In genomic region chr16:1961651-1962067, GRCh38 we compare ENCODE assay signal across 11 cellular contexts. TPM values are rescaled to one million over a fixed set of nuclear protein-coding genes. Genes with fewer than 3 reads are reported as not detected.
DNase-seq lines count a peak whose midpoint lies in the region; FAIRE-seq and TF ChIP-seq lines count a peak whose summit lies in the region.
"Had no signal": no experiment of that assay in that cellular context is flagged by ENCODE, and none has a peak within 500 bp of the region (broad histone marks: within the 10 kb centered on the region; RNA-seq: fewer than 3 reads in every experiment).

No MANE protein-coding gene starts in this region.

- peaks cover 19% of the 10 kb centered on the region for H3K23me2 ChIP-seq in H1 (ENCODE audit: low read depth, low read length)

- H3K36me3 Mint-ChIP-seq in CD4-positive, alpha-beta memory T cell = peaks cover 21 to 49% of the 10 kb centered on the region in 2 donors

- in situ Hi-C loops in ACHN (cut with HindIII; ENCODE audit: low pct_ligation_motif_present, low pct_unique_long_range_greater_than_20kb, low sequenced_read_pairs) = no loop called here

- H2BK120ac ChIP-seq in H1 (replicated peaks; ENCODE audit: low read depth, low read length) = no peak overlapping the region

- peaks cover 57% of the 10 kb centered on the region for H3K4me1 ChIP-seq in CD4-positive, alpha-beta memory T cell (ENCODE audit: insufficient read depth, low read length)
- peaks cover 0 to 22% (median 5%) of the 10 kb centered on the region in 4 experiments; a peak in 5 of 7 replicates for H3K4me1 ChIP-seq in H1 (replicated peaks in 1 of 4; ENCODE audit: control insufficient read depth in 3 of 4, insufficient read depth in 4 of 4, low read length in 3 of 4)

- no peak overlapping the region for H2AFZ ChIP-seq in H1 (ENCODE audit: low read length)

- H3K27ac Mint-ChIP-seq in CD4-positive, alpha-beta memory T cell = peak overlapping the region in 6 of 7 donors; percentile 22 to 99 (median 66)

- H3K4me3 ChIP-seq in CD4-positive, alpha-beta memory T cell (ENCODE audit: low read length in 2 of 2) = no peak overlapping the region
- peak overlapping the region; percentile 33 for H3K4me3 ChIP-seq in GM12865 (ENCODE audit: low read depth, low read length)
- H3K4me3 ChIP-seq in H1 (ENCODE audit: extremely low read depth in 1 of 4, insufficient read depth in 2 of 4, low read depth in 3 of 4, low read length in 4 of 4) = 0 out of 8 replicates have a peak overlapping the region, but pooled peaks of 1 of the 4 experiments have one; percentile 3

- H3K36me3 ChIP-seq in CD4-positive, alpha-beta memory T cell (ENCODE audit: insufficient read depth, low read length) = peaks cover 18% of the 10 kb centered on the region
- peaks cover 17 to 34% (median 28%) of the 10 kb centered on the region in 4 experiments for H3K36me3 ChIP-seq in H1 (ENCODE audit: control insufficient read depth in 2 of 4, insufficient read depth in 4 of 4, low read length in 3 of 4)

- 69% methylated on average over 6 of the region's 6 CpGs; no CpG with 5 or more reads in 1 of the 2 experiments for WGBS in H1 (ENCODE audit: extremely low coverage in 1 of 2, insufficient coverage in 1 of 2, insufficient read length in 1 of 2, insufficient replicate concordance in 2 of 2, low coverage in 1 of 2, low lambda C conversion rate in 2 of 2, missing lambda C conversion rate in 1 of 2), 2 experiments

- no peaks in the 10 kb centered on the region for H3K9me3 ChIP-seq in CD4-positive, alpha-beta memory T cell (ENCODE audit: control insufficient read depth in 1 of 2, low read length in 2 of 2)
- no peaks in the 10 kb centered on the region for H3K9me3 ChIP-seq in H1 (ENCODE audit: insufficient read depth in 2 of 2, low read depth in 1 of 2, low read length in 1 of 2)
- H3K9me3 ChIP-seq: esophagus squamous epithelium had no signal

- no peak overlapping the region for H2BK12ac ChIP-seq in H1 (ENCODE audit: low read depth, low read length)

- peak in 1 of 5 donors; percentile 37 for DNase-seq in CD4-positive, alpha-beta memory T cell
- DNase-seq in GM12865 (ENCODE audit: low read depth) (peak; percentile 54), RCC 7860 (ENCODE audit: low spot score) (peak; percentile 9), H1 (ENCODE audit: low read depth in 1 of 2, low spot score in 2 of 2) (no peak), NCI-H1048 (lab: John Stamatoyannopoulos, UW) (no peak), COR-L47 (lab: John Stamatoyannopoulos, UW) (no peak), foreskin melanocyte (no peak), ACHN (no peak)
- DNase-seq: esophagus squamous epithelium, NCI-H226 had no signal

- intact Hi-C loops in CD4-positive, alpha-beta memory T cell (cut with micrococcal nuclease) = no loop called here

- no peak for FAIRE-seq in RCC 7860 (lab: Jason Lieb, UNC)
- FAIRE-seq in H1 (lab: Jason Lieb, UNC) = no peak

- no peak overlapping the region for H3K23ac ChIP-seq in H1 (ENCODE audit: insufficient read length)

- H3K4me2 ChIP-seq in H1 (ENCODE audit: insufficient read depth in 1 of 2, low read depth in 2 of 2, low read length in 2 of 2) = peak overlapping the region in 1 of 2 experiments; percentile 99; a peak in 2 of 4 replicates

- peaks cover 11% of the 10 kb centered on the region for H3K79me1 ChIP-seq in H1 (ENCODE audit: low read depth, low read length)

- TF ChIP-seq CTCF in GM12865 (IDR thresholded peaks at IDR 0.05; ENCODE audit: insufficient read depth, low read depth, low read length, missing control alignments) = no peak
- no peak for TF ChIP-seq CTCF in H1 (IDR thresholded peaks at IDR 0.05; ENCODE audit: control extremely low read depth in 1 of 3, insufficient read depth in 1 of 3, low read depth in 1 of 3, low read length in 3 of 3)

- TF ChIP-seq EP300 in H1 (IDR thresholded peaks at IDR 0.05; ENCODE audit: borderline replicate concordance in 1 of 2, low read depth in 2 of 2, low read length in 2 of 2) = no peak

- peaks cover 30 to 66% (median 47%) of the 10 kb centered on the region in 4 donors for H3K4me1 Mint-ChIP-seq in CD4-positive, alpha-beta memory T cell

- H3K27me3 Mint-ChIP-seq in CD4-positive, alpha-beta memory T cell = no peaks in the 10 kb centered on the region

- no peak overlapping the region for H2BK20ac ChIP-seq in H1 (ENCODE audit: low read length)

- H3K4me3 Mint-ChIP-seq in CD4-positive, alpha-beta memory T cell = peak overlapping the region in 7 of 8 donors; percentile 3 to 94 (median 52)

- TF ChIP-seq POLR2A in H1 (IDR thresholded peaks at IDR 0.05; ENCODE audit: control extremely low read depth in 1 of 2, low read depth in 2 of 2, low read length in 2 of 2) = 0 out of 3 replicates have a peak, but pooled peaks of 1 of the 2 experiments have one; percentile 2

- no peak overlapping the region for H3K56ac ChIP-seq in H1 (replicated peaks; ENCODE audit: insufficient read length, low read depth, low read length)

- peaks cover 0 to 5% (median 0%) of the 10 kb centered on the region in 8 donors for H3K9me3 Mint-ChIP-seq in CD4-positive, alpha-beta memory T cell

- no peak overlapping the region for H3K27ac ChIP-seq in CD4-positive, alpha-beta memory T cell (ENCODE audit: low read depth, low read length)
- 0 out of 2 replicates have a peak overlapping the region, but pooled peaks have one; percentile 30 for H3K27ac ChIP-seq in H1 (ENCODE audit: low read depth, low read length)

- no peaks in the 10 kb centered on the region for H3K27me3 ChIP-seq in CD4-positive, alpha-beta memory T cell (ENCODE audit: insufficient read depth, low read length)
- peaks cover 0 to 2% (median 0%) of the 10 kb centered on the region in 4 experiments; a peak in 3 of 7 replicates for H3K27me3 ChIP-seq in H1 (replicated peaks in 1 of 4; ENCODE audit: control insufficient read depth in 3 of 4, extremely low read depth in 1 of 4, insufficient read depth in 3 of 4, low read length in 3 of 4)
- H3K27me3 ChIP-seq: esophagus squamous epithelium had no signal

- H3K79me2 ChIP-seq in H1 (ENCODE audit: control insufficient read depth in 1 of 2, insufficient read depth in 2 of 2, low read length in 2 of 2) = peaks cover 10 to 38% of the 10 kb centered on the region in 2 experiments

- no peak overlapping the region for H3K4ac ChIP-seq in H1 (replicated peaks; ENCODE audit: insufficient read length, low read depth, low read length)

- no peak overlapping the region for H4K5ac ChIP-seq in H1 (ENCODE audit: insufficient read length, low read depth, low read length)

- H4K91ac ChIP-seq in H1 (replicated peaks; ENCODE audit: insufficient read length, low read length) = no peak overlapping the region

- POLR2A ChIA-PET in CD4-positive, alpha-beta memory T cell (lab: Charles Lee; ENCODE audit: partially characterized antibody) = interaction anchor here (1.0 to 9.4 kb wide), 10 partner anchors 9 to 244 kb away, joined by 3 to 99 read pairs (median 12); partner anchors contain the start of genes GFER, MSRB1, NOXO1 and SYNGR3
- POLR2A ChIA-PET in H1 (lab: Charles Lee; ENCODE audit: partially characterized antibody) = interaction anchor here (0.6 to 19.8 kb wide), 22 partner anchors 8 to 193 kb away, joined by 3 to 736 read pairs (median 6); partner anchors contain the start of genes EME2, FAHD1, GFER and HAGH

- H4K20me1 ChIP-seq in H1 (replicated peaks in 1 of 2; ENCODE audit: control insufficient read depth in 1 of 2, insufficient read depth in 2 of 2, low read length in 2 of 2) = peaks cover 12 to 17% of the 10 kb centered on the region in 2 experiments

- H2BK5ac ChIP-seq in H1 (ENCODE audit: low read depth, low read length) = no peak overlapping the region; the same call in 1 of the 2 replicates

- no peak overlapping the region; a peak in 2 of 7 replicates for H3K9ac ChIP-seq in H1 (replicated peaks in 1 of 4; ENCODE audit: extremely low read depth in 1 of 4, low read depth in 3 of 4, low read length in 3 of 4)

- H3K18ac ChIP-seq in H1 (ENCODE audit: extremely low read depth, low read length) = no peak overlapping the region

- no peak overlapping the region for H4K8ac ChIP-seq in H1 (ENCODE audit: extremely low read depth, insufficient read depth, low read length)

- no peak for TF ChIP-seq RAD21 in H1 (IDR thresholded peaks at IDR 0.05 in 1 of 2, conservative IDR thresholded peaks at IDR 0.05 in 1 of 2; ENCODE audit: low read depth in 2 of 2, low read length in 2 of 2)

- CTCF ChIA-PET in CD4-positive, alpha-beta memory T cell (lab: Charles Lee; ENCODE audit: partially characterized antibody) = interaction anchor here (1.3 to 3.3 kb wide), 2 partner anchors 9 to 32 kb away, joined by 6 to 18 read pairs; partner anchors contain the start of gene TBL3
- CTCF ChIA-PET in H1 (lab: Charles Lee; ENCODE audit: partially characterized antibody) = interaction anchor here (0.9 to 1.2 kb wide), 2 partner anchors 16 to 69 kb away, joined by 3 to 4 read pairs; no protein-coding TSS in a partner anchor

- no peak overlapping the region for H2BK15ac ChIP-seq in H1 (ENCODE audit: low read length)

- no peak overlapping the region for H2AK5ac ChIP-seq in H1 (ENCODE audit: low read depth, low read length)

- H3K14ac ChIP-seq in H1 (ENCODE audit: insufficient read length) = no peak overlapping the region

RNA-seq across cellular contexts. Expression of gene NDUFB10, which starts 2.3 kb away (rescaled TPM):
- 10 to 100 TPM; 76.5 to 86.2 TPM for total RNA-seq in CD4-positive, alpha-beta memory T cell
- 100 to 1,000 TPM; 205 to 223 TPM for polyA plus RNA-seq in CD4-positive, alpha-beta memory T cell
- total RNA-seq in H1 (2021; fragmentation: NEBNext Ultra II Directional; extraction: Animal tissue kit (Norgen Biotek cat#: 25700)) = 183 and 197 TPM in 2 replicates
- 194 and 243 TPM in 2 replicates for polyA plus RNA-seq in H1 (2011; rRNA removed)
- polyA plus RNA-seq in H1 (2011; cell fraction: cytosol; rRNA removed) = 282 TPM
- polyA plus RNA-seq in H1 (2011; cell fraction: nucleus; rRNA removed) = 327 TPM
- polyA plus RNA-seq in H1 (2012, experiment 1 of 2) = 205 to 282 TPM (median 263 TPM) in 4 replicates
- 290 TPM for polyA plus RNA-seq in H1 (2012, experiment 2 of 2)
- 222 TPM for polyA plus RNA-seq in H1 (2013, experiment 1 of 2)
- 218 TPM for polyA plus RNA-seq in H1 (2013, experiment 2 of 2)
- polyA minus RNA-seq in H1 (2011; rRNA and poly(A)+ RNA removed) = 58.5 and 93.0 TPM in 2 replicates
- polyA minus RNA-seq in H1 (2011; cell fraction: cytosol; rRNA and poly(A)+ RNA removed) = 204 TPM
- polyA minus RNA-seq in H1 (2011; cell fraction: nucleus; rRNA and poly(A)+ RNA removed) = 64.0 TPM

RNA-seq across cellular contexts. Expression of gene RPS2, which starts 3.0 kb away (rescaled TPM):
- 1,000 to 10,000 TPM; 2,828 to 2,894 TPM for total RNA-seq in CD4-positive, alpha-beta memory T cell
- 1,000 to 10,000 TPM; 6,382 to 6,826 TPM for polyA plus RNA-seq in CD4-positive, alpha-beta memory T cell
- 3,974 and 4,042 TPM in 2 replicates for total RNA-seq in H1 (2021; fragmentation: NEBNext Ultra II Directional; extraction: Animal tissue kit (Norgen Biotek cat#: 25700))
- 16,783 and 22,970 TPM in 2 replicates for polyA plus RNA-seq in H1 (2011; rRNA removed)
- polyA plus RNA-seq in H1 (2011; cell fraction: cytosol; rRNA removed) = 11,248 TPM
- 10,145 TPM for polyA plus RNA-seq in H1 (2011; cell fraction: nucleus; rRNA removed)
- polyA plus RNA-seq in H1 (2012, experiment 1 of 2) = 3,762 to 6,877 TPM (median 6,536 TPM) in 4 replicates
- 9,397 TPM for polyA plus RNA-seq in H1 (2012, experiment 2 of 2)
- polyA plus RNA-seq in H1 (2013, experiment 1 of 2) = 5,116 TPM
- polyA plus RNA-seq in H1 (2013, experiment 2 of 2) = 5,274 TPM
- 2,903 and 3,451 TPM in 2 replicates for polyA minus RNA-seq in H1 (2011; rRNA and poly(A)+ RNA removed)
- 3,105 TPM for polyA minus RNA-seq in H1 (2011; cell fraction: cytosol; rRNA and poly(A)+ RNA removed)
- polyA minus RNA-seq in H1 (2011; cell fraction: nucleus; rRNA and poly(A)+ RNA removed) = 2,164 TPM

RNA-seq across cellular contexts. Expression of gene RNF151, which starts 5.0 kb away (rescaled TPM):
- total RNA-seq in CD4-positive, alpha-beta memory T cell = not detected
- polyA plus RNA-seq in CD4-positive, alpha-beta memory T cell = not detected
- total RNA-seq in H1 (2021; fragmentation: NEBNext Ultra II Directional; extraction: Animal tissue kit (Norgen Biotek cat#: 25700)) = not detected in 2 replicates
- 0.17 TPM in 1 of 2 replicates, not detected in the other for polyA plus RNA-seq in H1 (2011; rRNA removed)
- not detected for polyA plus RNA-seq in H1 (2011; cell fraction: cytosol; rRNA removed)
- 0.37 TPM for polyA plus RNA-seq in H1 (2011; cell fraction: nucleus; rRNA removed)
- 0.31 TPM in 1 of 4 replicates, not detected in the others for polyA plus RNA-seq in H1 (2012, experiment 1 of 2)
- polyA plus RNA-seq in H1 (2012, experiment 2 of 2) = not detected
- polyA plus RNA-seq in H1 (2013, experiment 1 of 2) = not detected
- not detected for polyA plus RNA-seq in H1 (2013, experiment 2 of 2)
- polyA minus RNA-seq in H1 (2011; rRNA and poly(A)+ RNA removed) = not detected in 2 replicates
- not detected for polyA minus RNA-seq in H1 (2011; cell fraction: cytosol; rRNA and poly(A)+ RNA removed)
- not detected for polyA minus RNA-seq in H1 (2011; cell fraction: nucleus; rRNA and poly(A)+ RNA removed)
- total RNA-seq: esophagus squamous epithelium, mononuclear cell had no signal

RNA-seq across cellular contexts. Expression of gene RPL3L, which starts 7.2 kb away (rescaled TPM):
- total RNA-seq in CD4-positive, alpha-beta memory T cell = not detected
- not detected for polyA plus RNA-seq in CD4-positive, alpha-beta memory T cell
- total RNA-seq in H1 (2021; fragmentation: NEBNext Ultra II Directional; extraction: Animal tissue kit (Norgen Biotek cat#: 25700)) = 0.19 and 0.39 TPM in 2 replicates
- 0.08 and 0.24 TPM in 2 replicates for polyA plus RNA-seq in H1 (2011; rRNA removed)
- polyA plus RNA-seq in H1 (2011; cell fraction: cytosol; rRNA removed) = 0.21 TPM
- 0.56 TPM for polyA plus RNA-seq in H1 (2011; cell fraction: nucleus; rRNA removed)
- polyA plus RNA-seq in H1 (2012, experiment 1 of 2) = 0.23 to 0.62 TPM (median 0.42 TPM) in 4 replicates
- 0.16 TPM for polyA plus RNA-seq in H1 (2012, experiment 2 of 2)
- 0.14 TPM for polyA plus RNA-seq in H1 (2013, experiment 1 of 2)
- 0.20 TPM for polyA plus RNA-seq in H1 (2013, experiment 2 of 2)
- polyA minus RNA-seq in H1 (2011; rRNA and poly(A)+ RNA removed) = 0.69 TPM in 1 of 2 replicates, not detected in the other
- not detected for polyA minus RNA-seq in H1 (2011; cell fraction: cytosol; rRNA and poly(A)+ RNA removed)
- not detected for polyA minus RNA-seq in H1 (2011; cell fraction: nucleus; rRNA and poly(A)+ RNA removed)
- total RNA-seq: esophagus squamous epithelium, mononuclear cell had no signal

RNA-seq across cellular contexts. Expression of gene TBL3, which starts 10.2 kb away (rescaled TPM):
- 10 to 100 TPM; 33.2 to 35.0 TPM for total RNA-seq in CD4-positive, alpha-beta memory T cell
- 10 to 100 TPM; 44.1 to 47.6 TPM for polyA plus RNA-seq in CD4-positive, alpha-beta memory T cell
- total RNA-seq in H1 (2021; fragmentation: NEBNext Ultra II Directional; extraction: Animal tissue kit (Norgen Biotek cat#: 25700)) = 65.8 and 66.8 TPM in 2 replicates
- 137 and 159 TPM in 2 replicates for polyA plus RNA-seq in H1 (2011; rRNA removed)
- 103 TPM for polyA plus RNA-seq in H1 (2011; cell fraction: cytosol; rRNA removed)
- 173 TPM for polyA plus RNA-seq in H1 (2011; cell fraction: nucleus; rRNA removed)
- 37.5 to 87.9 TPM (median 82.0 TPM) in 4 replicates for polyA plus RNA-seq in H1 (2012, experiment 1 of 2)
- 92.8 TPM for polyA plus RNA-seq in H1 (2012, experiment 2 of 2)
- polyA plus RNA-seq in H1 (2013, experiment 1 of 2) = 36.0 TPM
- 28.1 TPM for polyA plus RNA-seq in H1 (2013, experiment 2 of 2)
- polyA minus RNA-seq in H1 (2011; rRNA and poly(A)+ RNA removed) = 59.1 and 71.8 TPM in 2 replicates
- polyA minus RNA-seq in H1 (2011; cell fraction: cytosol; rRNA and poly(A)+ RNA removed) = 62.5 TPM
- 75.9 TPM for polyA minus RNA-seq in H1 (2011; cell fraction: nucleus; rRNA and poly(A)+ RNA removed)

Comparison
In these comparisons a context has a peak if more than half of its experiments do, and no peak if none do; other contexts are left out.
1. DNase-seq: peak in GM12865 (single experiment) and RCC 7860 (single experiment); none in H1 (0 of 2), NCI-H1048 (single experiment), COR-L47 (single experiment), foreskin melanocyte (single experiment) and ACHN (single experiment).